ENCODE assay signal across 8 cellular contexts in genomic region chr15:40440300-40441011, GRCh38. TPM values are rescaled to one million over a fixed set of nuclear protein-coding genes. Genes with fewer than 3 reads are reported as not detected.
DNase-seq lines count a peak whose midpoint lies in the region; ATAC-seq, FAIRE-seq and TF ChIP-seq lines count a peak whose summit lies in the region.

TSS of gene BAHD1 (plus strand) at chr15:40440953. CDS start at chr15:40458465, 17,512 bp downstream.

- DNase-seq in 8988T (peak; percentile 99), NCI-H2107 treated with DMSO at 0.1 percent for 48 hours (lab: John Stamatoyannopoulos, UW; ENCODE audit: unreplicated experiment) (peak; percentile 66), iPS DF 6.9 (ENCODE audit: low read depth, low spot score) (peak; percentile 91), skeletal muscle cell (ENCODE audit: low read depth) (peak; percentile 83)

- peak in 1 of 2 experiments; percentile 29 for TF ChIP-seq CTCF in brain (conservative IDR thresholded peaks at IDR 0.05)

- peaks cover 66% of the 10 kb centered on the region for H3K27me3 Mint-ChIP-seq in brain

- peak; percentile 20 for FAIRE-seq in TTC549 (lab: Jason Lieb, UNC)

- peak; percentile 89 for ATAC-seq in GM18520 (IDR thresholded peaks at IDR 0.05; ENCODE audit: unreplicated experiment)
- peak; percentile 83 for ATAC-seq in HG03064 (IDR thresholded peaks at IDR 0.05; ENCODE audit: low read depth, unreplicated experiment)

- H3K4me3 Mint-ChIP-seq in brain: peak within 1 kb of the TSS; percentile 94 to 97 (median 95)

- no peaks in the 10 kb centered on the region for H3K36me3 Mint-ChIP-seq in brain

- no peaks in the 10 kb centered on the region for H3K9me3 Mint-ChIP-seq in brain

- H3K9me3 ChIP-seq in iPS DF 6.9 (ENCODE audit: control insufficient read depth, insufficient read depth, low read length): no peaks in the 10 kb centered on the region

- no peaks in the 10 kb centered on the region; the same call in 1 of the 2 replicates for H3K27me3 ChIP-seq in iPS DF 6.9 (ENCODE audit: control insufficient read depth, insufficient read depth, low read length)

- no peak within 1 kb of the TSS for H3K27ac ChIP-seq in iPS DF 6.9 (ENCODE audit: low read length)

- peak within 1 kb of the TSS; percentile 75 to 94 (median 91) for H3K27ac Mint-ChIP-seq in brain

- peaks cover 20% of the 10 kb centered on the region for H3K4me1 ChIP-seq in iPS DF 6.9 (ENCODE audit: control insufficient read depth, insufficient read depth, low read length)

- H3K4me1 Mint-ChIP-seq in brain: peaks cover 76% of the 10 kb centered on the region

- WGBS in iPS DF 6.9 (ENCODE audit: insufficient coverage, insufficient read length): no CpG with 5 or more reads among the region's 54 CpGs

- H3K36me3 ChIP-seq in iPS DF 6.9 (ENCODE audit: control insufficient read depth, insufficient read depth, low read length): no peaks in the 10 kb centered on the region; the same call in 1 of the 2 replicates

- H3K4me3 ChIP-seq in iPS DF 6.9 (ENCODE audit: low read length): peak within 1 kb of the TSS; percentile 94
- H3K4me3 ChIP-seq in skeletal muscle cell (ENCODE audit: low read depth, low read length): peak within 1 kb of the TSS; percentile 66

RNA-seq across cellular contexts. Expression of gene BAHD1, which starts in this region (rescaled TPM):
- 22.4 TPM for polyA plus RNA-seq in brain (ENCODE audit: insufficient read depth, low read depth, low replicate concordance)
